14 cellular contexts compared by ENCODE assay signal in the genomic region with DNA sequence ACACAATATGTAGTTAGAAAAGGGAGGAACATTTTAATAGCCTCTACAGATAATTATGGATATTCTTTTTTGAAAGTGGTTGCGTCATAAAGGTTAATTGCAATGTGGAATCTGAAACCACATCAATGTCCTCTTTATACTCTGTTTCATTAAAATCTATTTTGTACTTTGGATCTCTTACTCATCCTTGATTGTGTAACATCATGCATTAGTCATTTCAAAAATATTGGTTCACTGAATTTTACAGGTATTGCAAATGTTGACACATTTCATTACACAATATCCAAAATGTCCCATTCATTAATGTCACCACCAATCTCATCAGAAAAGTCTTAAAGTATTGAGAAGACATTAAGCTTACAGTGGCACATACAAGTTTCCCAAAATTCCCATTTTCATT.
DNase-seq lines count a peak whose midpoint lies in the region; ATAC-seq and TF ChIP-seq lines count a peak whose summit lies in the region.
"Had no signal": no experiment of that assay in that cellular context is flagged by ENCODE, and none has a peak within 500 bp of the region (broad histone marks: within the 10 kb centered on the region; RNA-seq: fewer than 3 reads in every experiment).

No MANE protein-coding gene starts in this region.

- peaks cover 19% of the 10 kb centered on the region for H3K4me1 ChIP-seq in adipocyte (ENCODE audit: control insufficient read depth, insufficient read depth, low read length)
- H3K4me1 ChIP-seq: left lung had no signal

- H3K27me3 Mint-ChIP-seq in endothelial cell (ENCODE audit: unreplicated experiment), result no peaks in the 10 kb centered on the region
- H3K27me3 Mint-ChIP-seq: activated naive CD8-positive, alpha-beta T cell had no signal

- peaks cover 4% of the 10 kb centered on the region for H3K9me3 ChIP-seq in adipocyte (ENCODE audit: control insufficient read depth, low read length)
- H3K9me3 ChIP-seq: left lung, suprapubic skin had no signal

- peaks cover 7% of the 10 kb centered on the region for H3K27me3 ChIP-seq in adipocyte (replicated peaks; ENCODE audit: control insufficient read depth, insufficient read depth, low read length)
- H3K27me3 ChIP-seq: suprapubic skin had no signal

- no peaks in the 10 kb centered on the region for H3K9me3 Mint-ChIP-seq in endothelial cell (ENCODE audit: unreplicated experiment)

- DNase-seq in EL, result peak; percentile 44
- peak; percentile 53 for DNase-seq in NB4 (ENCODE audit: low read depth)
- peak; percentile 41 for DNase-seq in adipocyte (ENCODE audit: low read depth)
- peak; percentile 59 for DNase-seq in iris pigment epithelial cell (ENCODE audit: low read depth)
- DNase-seq in NCI-H1930 (lab: John Stamatoyannopoulos, UW), result no peak
- no peak for DNase-seq in activated gamma-delta T cell treated with Interleukin-2 at 50 U/mL for 16 hours
- no peak for DNase-seq in endothelial cell (ENCODE audit: low spot score)
- DNase-seq: C1 segment of cervical spinal cord, GDM1, left lung, NCI-H146 had no signal

- H3K36me3 ChIP-seq in adipocyte (ENCODE audit: control insufficient read depth, insufficient read depth, low read length, severe bottlenecking), result no peaks in the 10 kb centered on the region
- H3K36me3 ChIP-seq: left lung, suprapubic skin had no signal

- H3K4me3 ChIP-seq in NB4 (ENCODE audit: low read depth, low read length), result no peak overlapping the region
- no peak overlapping the region for H3K4me3 ChIP-seq in adipocyte (ENCODE audit: low read length)
- H3K4me3 ChIP-seq: left lung, suprapubic skin had no signal

- TF ChIP-seq CTCF in NB4 (IDR thresholded peaks at IDR 0.05; ENCODE audit: low read depth, low read length), result no peak
- no peak for TF ChIP-seq CTCF in endothelial cell (IDR thresholded peaks at IDR 0.05; ENCODE audit: unreplicated experiment)

- ATAC-seq in HG03442 (IDR thresholded peaks at IDR 0.05; ENCODE audit: unreplicated experiment), result no peak
- ATAC-seq: left lung had no signal

- H3K27ac Mint-ChIP-seq in endothelial cell (ENCODE audit: unreplicated experiment), result no peak overlapping the region
- H3K27ac Mint-ChIP-seq: activated naive CD8-positive, alpha-beta T cell had no signal

- no peak for TF ChIP-seq POLR2A in NB4 (IDR thresholded peaks at IDR 0.05; ENCODE audit: extremely low read depth, insufficient read length)

- no peak overlapping the region for H3K9ac ChIP-seq in adipocyte (ENCODE audit: low read length)

- peaks cover 9% of the 10 kb centered on the region for H3K4me1 Mint-ChIP-seq in endothelial cell (ENCODE audit: unreplicated experiment)

- no peak overlapping the region for H3K4me3 Mint-ChIP-seq in endothelial cell (ENCODE audit: unreplicated experiment)
- H3K4me3 Mint-ChIP-seq: activated naive CD8-positive, alpha-beta T cell had no signal

- no peaks in the 10 kb centered on the region for H3K36me3 Mint-ChIP-seq in endothelial cell (ENCODE audit: low read depth, unreplicated experiment)
- H3K36me3 Mint-ChIP-seq: activated naive CD8-positive, alpha-beta T cell had no signal

Comparison
In these comparisons a context has a peak if more than half of its experiments do, and no peak if none do; other contexts are left out.
1. DNase-seq: peak in EL (single experiment), NB4 (single experiment), adipocyte (single experiment) and iris pigment epithelial cell (single experiment); none in NCI-H1930 (0 of 2), activated gamma-delta T cell treated with Interleukin-2 at 50 U/mL for 16 hours (single experiment) and endothelial cell (single experiment).